In genomic region chr10:4633186-4633585, GRCh38 we compare ENCODE assay signal across 16 cellular contexts.
DNase-seq lines count a peak whose midpoint lies in the region; ATAC-seq, FAIRE-seq and TF ChIP-seq lines count a peak whose summit lies in the region.
"Had no signal": no experiment of that assay in that cellular context is flagged by ENCODE, and none has a peak within 500 bp of the region (broad histone marks: within the 10 kb centered on the region; RNA-seq: fewer than 3 reads in every experiment).

No MANE protein-coding gene starts in this region.

- H3K27me3 ChIP-seq in left ventricle myocardium inferior (ENCODE audit: low read depth) (no peaks in the 10 kb centered on the region), right atrium auricular region (no peaks in the 10 kb centered on the region), endothelial cell of umbilical vein (ENCODE audit: control insufficient read depth in 2 of 2, insufficient read depth in 2 of 2, low read length in 2 of 2) (no peaks in the 10 kb centered on the region), osteoblast (ENCODE audit: insufficient read depth, low read length) (no peaks in the 10 kb centered on the region)

- no peak for DNase-seq in left ventricle myocardium inferior
- no peak for DNase-seq in right atrium auricular region (ENCODE audit: low spot score)
- DNase-seq in endothelial cell of umbilical vein (ENCODE audit: low read depth, low spot score), result peak; percentile 58
- DNase-seq in osteoblast (ENCODE audit: insufficient read length, low spot score, missing footprints), result no peak
- DNase-seq in ureter (ENCODE audit: low spot score), result peak; percentile 51
- DNase-seq in SIG-M5 treated with dmso at 0.1 percent for 504 hours (lab: John Stamatoyannopoulos, UW; ENCODE audit: unreplicated experiment), result no peak
- DNase-seq: CD8-positive, alpha-beta T cell; COR-L47; DND-41; GDM1; H7 had no signal

- TF ChIP-seq CTCF in left ventricle myocardium inferior (IDR thresholded peaks at IDR 0.05; ENCODE audit: borderline replicate concordance), result no peak
- TF ChIP-seq CTCF in right atrium auricular region (IDR thresholded peaks at IDR 0.05), result no peak
- TF ChIP-seq CTCF in endothelial cell of umbilical vein (IDR thresholded peaks at IDR 0.05; ENCODE audit: extremely low read depth in 1 of 2, insufficient read depth in 1 of 2, low read depth in 1 of 2, low read length in 2 of 2), result no peak
- no peak for TF ChIP-seq CTCF in osteoblast (IDR thresholded peaks at IDR 0.05; ENCODE audit: extremely low read depth, low read depth, low read length)

- CTCF ChIA-PET in endothelial cell of umbilical vein (lab: Charles Lee), result no interaction called here

- peak overlapping the region; percentile 47 for H3K27ac ChIP-seq in left ventricle myocardium inferior (replicated peaks)
- no peak overlapping the region for H3K27ac ChIP-seq in right atrium auricular region
- H3K27ac ChIP-seq in endothelial cell of umbilical vein (ENCODE audit: insufficient read depth, low read depth, low read length), result peak overlapping the region; percentile 48
- H3K27ac ChIP-seq in osteoblast (ENCODE audit: low read depth, low read length), result no peak overlapping the region
- H3K27ac ChIP-seq: 22Rv1 had no signal

- H3K4me2 ChIP-seq in endothelial cell of umbilical vein (ENCODE audit: insufficient read depth, low read length) (peak overlapping the region; percentile 35), osteoblast (ENCODE audit: insufficient read depth, low read length) (no peak overlapping the region)

- H4K20me1 ChIP-seq in endothelial cell of umbilical vein (replicated peaks; ENCODE audit: control insufficient read depth, extremely low read depth, insufficient read depth, low read length) (no peaks in the 10 kb centered on the region), osteoblast (ENCODE audit: insufficient read depth, low read length) (no peaks in the 10 kb centered on the region)

- ATAC-seq in GM18861 (IDR thresholded peaks at IDR 0.05; ENCODE audit: unreplicated experiment), result no peak
- no peak for ATAC-seq in HG02970 (IDR thresholded peaks at IDR 0.05; ENCODE audit: low FRiP score, unreplicated experiment)
- ATAC-seq: CD8-positive, alpha-beta T cell had no signal

- BruUV-seq in endothelial cell of umbilical vein (replicated peaks; lab: Mats Ljungman, UMichigan), result no TSS peak

- TF ChIP-seq POLR2A in endothelial cell of umbilical vein (IDR thresholded peaks at IDR 0.05; ENCODE audit: low read depth, low read length), result no peak

- H3K9me3 ChIP-seq in left ventricle myocardium inferior (replicated peaks) (no peaks in the 10 kb centered on the region), right atrium auricular region (no peaks in the 10 kb centered on the region), endothelial cell of umbilical vein (replicated peaks; ENCODE audit: control insufficient read depth, insufficient read depth, low read length) (no peaks in the 10 kb centered on the region), osteoblast (ENCODE audit: low read depth, low read length) (no peaks in the 10 kb centered on the region)

- H2AFZ ChIP-seq in endothelial cell of umbilical vein (ENCODE audit: low read depth, low read length), result peak overlapping the region; percentile 3
- H2AFZ ChIP-seq in osteoblast (ENCODE audit: low read length), result peak overlapping the region; percentile 37

- POLR2A ChIA-PET in endothelial cell of umbilical vein (lab: Charles Lee), result no interaction called here

- intact Hi-C loops in left ventricle myocardium inferior (cut with micrococcal nuclease) (no loop called here), endothelial cell of umbilical vein (cut with micrococcal nuclease) (no loop called here)

- no peak overlapping the region for H3K4me3 ChIP-seq in left ventricle myocardium inferior
- H3K4me3 ChIP-seq in right atrium auricular region, result no peak overlapping the region
- H3K4me3 ChIP-seq in endothelial cell of umbilical vein (replicated peaks in 1 of 3; ENCODE audit: insufficient read depth in 1 of 3, low read depth in 1 of 3, low read length in 3 of 3), result no peak overlapping the region
- H3K4me3 ChIP-seq in osteoblast (ENCODE audit: insufficient read depth, low read length), result no peak overlapping the region

- dilution Hi-C loops in endothelial cell of umbilical vein (cut with MboI; ENCODE audit: extremely low pct_ligation_motif_present, low sequenced_read_pairs), result no loop called here

- no peak for FAIRE-seq in endothelial cell of umbilical vein (lab: Jason Lieb, UNC)
- FAIRE-seq: GM12892, GM19239 had no signal

- no peaks in the 10 kb centered on the region for H3K9me1 ChIP-seq in endothelial cell of umbilical vein (replicated peaks; ENCODE audit: control insufficient read depth, extremely low read depth, insufficient read depth, low read length)

- H3K79me2 ChIP-seq in endothelial cell of umbilical vein (ENCODE audit: control insufficient read depth, insufficient read depth, low read length) (no peaks in the 10 kb centered on the region), osteoblast (ENCODE audit: insufficient read depth, low read length) (no peaks in the 10 kb centered on the region)

- H3K36me3 ChIP-seq in left ventricle myocardium inferior (no peaks in the 10 kb centered on the region), right atrium auricular region (no peaks in the 10 kb centered on the region), endothelial cell of umbilical vein (ENCODE audit: control insufficient read depth in 2 of 2, extremely low read depth in 1 of 2, insufficient read depth in 2 of 2, low read length in 2 of 2) (no peaks in the 10 kb centered on the region), osteoblast (ENCODE audit: insufficient read depth, low read length) (no peaks in the 10 kb centered on the region)

- H3K4me1 ChIP-seq in left ventricle myocardium inferior (peaks cover 19% of the 10 kb centered on the region), right atrium auricular region (peaks cover 3 to 11% of the 10 kb centered on the region in 2 donors), endothelial cell of umbilical vein (ENCODE audit: control insufficient read depth, extremely low read depth, insufficient read depth, low read length) (peaks cover 26% of the 10 kb centered on the region), osteoblast (ENCODE audit: insufficient read depth, low read length) (no peaks in the 10 kb centered on the region)

- H3K9ac ChIP-seq in endothelial cell of umbilical vein (replicated peaks; ENCODE audit: extremely low read depth, insufficient read depth, low read length), result no peak overlapping the region

TF ChIP-seq in endothelial cell of umbilical vein, 7 proteins besides CTCF, POLR2A, EP300 and RAD21:
- TF ChIP-seq EZH2 (IDR thresholded peaks at IDR 0.05; ENCODE audit: borderline replicate concordance, low read depth, low read length, severe bottlenecking) (no peak), FOS (IDR thresholded peaks at IDR 0.05; ENCODE audit: borderline replicate concordance, insufficient read depth, low read length) (no peak), JUN (IDR thresholded peaks at IDR 0.05; ENCODE audit: borderline replicate concordance, insufficient read depth, insufficient read length, low read depth) (no peak), MAX (IDR thresholded peaks at IDR 0.05; ENCODE audit: insufficient read depth, insufficient read length) (no peak)

Comparison
In these comparisons a context has a peak if more than half of its experiments do, and no peak if none do; other contexts are left out.
1. H3K27ac ChIP-seq: peak in left ventricle myocardium inferior (single experiment) and endothelial cell of umbilical vein (single experiment); none in right atrium auricular region (0 of 2) and osteoblast (single experiment).
2. DNase-seq: peak in endothelial cell of umbilical vein (single experiment) and ureter (single experiment); none in left ventricle myocardium inferior (single experiment), right atrium auricular region (single experiment), osteoblast (single experiment) and SIG-M5 treated with dmso at 0.1 percent for 504 hours (single experiment).